ENCODE assay signal across 11 cellular contexts in the genomic region with DNA sequence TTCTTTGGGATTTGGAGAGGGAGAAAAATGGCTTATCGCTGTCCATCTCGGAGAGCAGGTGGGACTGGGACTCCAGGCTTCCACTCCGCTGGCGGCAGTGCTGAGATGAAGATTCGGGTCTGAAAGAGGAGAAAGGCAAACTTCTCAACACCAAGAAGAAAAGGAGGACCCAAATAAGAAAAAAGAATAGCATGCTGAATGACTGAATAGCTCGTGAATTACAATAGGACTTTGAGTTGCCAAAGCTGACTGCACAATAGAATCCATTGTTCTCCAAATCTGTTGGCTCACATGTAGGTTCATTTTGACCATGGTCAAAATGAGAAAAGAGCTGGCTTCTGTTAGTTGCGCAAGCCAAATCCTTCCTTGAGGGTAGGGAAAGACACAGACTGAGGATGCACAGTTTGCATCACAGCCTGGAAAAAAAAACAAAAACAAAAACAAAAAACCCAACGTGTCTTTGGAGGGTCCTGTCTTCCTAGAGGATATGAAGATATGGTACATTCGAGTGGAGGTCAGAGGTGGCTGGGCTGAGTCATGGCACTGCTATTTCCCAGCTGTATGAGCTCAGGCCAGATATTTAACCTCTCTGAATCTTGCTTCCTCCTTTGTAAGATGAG. TPM values are rescaled to one million over a fixed set of nuclear protein-coding genes. Genes with fewer than 3 reads are reported as not detected.
DNase-seq lines count a peak whose midpoint lies in the region; ATAC-seq and TF ChIP-seq lines count a peak whose summit lies in the region.
"Had no signal": no experiment of that assay in that cellular context is flagged by ENCODE, and none has a peak within 500 bp of the region (broad histone marks: within the 10 kb centered on the region; RNA-seq: fewer than 3 reads in every experiment).

No MANE protein-coding gene starts in this region.

- peaks cover 16% of the 10 kb centered on the region for H3K4me1 Mint-ChIP-seq in activated naive CD4-positive, alpha-beta T cell treated with anti-CD3 and anti-CD28 coated beads for 36 hours (ENCODE audit: low read depth)
- H3K4me1 Mint-ChIP-seq in activated naive CD8-positive, alpha-beta T cell treated with anti-CD3 and anti-CD28 coated beads for 36 hours, result peaks cover 12% of the 10 kb centered on the region

- ATAC-seq in lower lobe of right lung, result peak in 1 of 2 donors; percentile 34
- ATAC-seq in left lobe of liver, result no peak

- no peak overlapping the region for H3K4me3 Mint-ChIP-seq in activated naive CD4-positive, alpha-beta T cell treated with anti-CD3 and anti-CD28 coated beads for 36 hours
- no peak overlapping the region for H3K4me3 Mint-ChIP-seq in activated naive CD8-positive, alpha-beta T cell treated with anti-CD3 and anti-CD28 coated beads for 36 hours
- H3K4me3 Mint-ChIP-seq: brain had no signal

- H3K9me3 ChIP-seq in MG63 (no peaks in the 10 kb centered on the region), lower lobe of right lung (no peaks in the 10 kb centered on the region)

- DNase-seq in A172 (ENCODE audit: low spot score) (peak; percentile 76), MG63 (peak; percentile 45), dermis microvascular lymphatic vessel endothelial cell (ENCODE audit: low read depth in 2 of 2) (peak; percentile 75 to 96), lower lobe of right lung (no peak), cerebellum (ENCODE audit: low spot score) (no peak), left lobe of liver (ENCODE audit: low spot score) (no peak)
- no peak for DNase-seq in activated naive CD4-positive, alpha-beta T cell treated with anti-CD3 and anti-CD28 coated beads for 36 hours
- no peak for DNase-seq in activated naive CD8-positive, alpha-beta T cell treated with anti-CD3 and anti-CD28 coated beads for 36 hours
- DNase-seq: NCI-H146 had no signal

- no peak overlapping the region for H3K4me3 ChIP-seq in MG63
- no peak overlapping the region for H3K4me3 ChIP-seq in lower lobe of right lung

- peaks cover 30% of the 10 kb centered on the region for H3K4me1 ChIP-seq in lower lobe of right lung

- peaks cover 49% of the 10 kb centered on the region for H3K36me3 Mint-ChIP-seq in activated naive CD4-positive, alpha-beta T cell treated with anti-CD3 and anti-CD28 coated beads for 36 hours (ENCODE audit: low read depth)
- H3K36me3 Mint-ChIP-seq in activated naive CD8-positive, alpha-beta T cell treated with anti-CD3 and anti-CD28 coated beads for 36 hours, result peaks cover 18% of the 10 kb centered on the region

- H3K36me3 ChIP-seq in MG63, result no peaks in the 10 kb centered on the region
- H3K36me3 ChIP-seq in lower lobe of right lung, result peaks cover 95% of the 10 kb centered on the region

- TF ChIP-seq CTCF in lower lobe of right lung (IDR thresholded peaks at IDR 0.05), result no peak

- no peaks in the 10 kb centered on the region for H3K9me3 Mint-ChIP-seq in activated naive CD4-positive, alpha-beta T cell treated with anti-CD3 and anti-CD28 coated beads for 36 hours
- no peaks in the 10 kb centered on the region for H3K9me3 Mint-ChIP-seq in activated naive CD8-positive, alpha-beta T cell treated with anti-CD3 and anti-CD28 coated beads for 36 hours
- H3K9me3 Mint-ChIP-seq: brain had no signal

- H3K27ac Mint-ChIP-seq in activated naive CD4-positive, alpha-beta T cell treated with anti-CD3 and anti-CD28 coated beads for 36 hours, result no peak overlapping the region
- no peak overlapping the region for H3K27ac Mint-ChIP-seq in activated naive CD8-positive, alpha-beta T cell treated with anti-CD3 and anti-CD28 coated beads for 36 hours

- intact Hi-C loops in lower lobe of right lung (cut with DNase I), result no loop called here
- intact Hi-C loops in activated naive CD4-positive, alpha-beta T cell treated with anti-CD3 and anti-CD28 coated beads for 36 hours (cut with micrococcal nuclease), result no loop called here

- no peaks in the 10 kb centered on the region for H3K27me3 Mint-ChIP-seq in activated naive CD4-positive, alpha-beta T cell treated with anti-CD3 and anti-CD28 coated beads for 36 hours (ENCODE audit: low read depth)
- H3K27me3 Mint-ChIP-seq in activated naive CD8-positive, alpha-beta T cell treated with anti-CD3 and anti-CD28 coated beads for 36 hours, result no peaks in the 10 kb centered on the region
- H3K27me3 Mint-ChIP-seq: brain had no signal

- CTCF ChIA-PET in activated naive CD4-positive, alpha-beta T cell treated with anti-CD3 and anti-CD28 coated beads for 36 hours (lab: Charles Lee), result interaction anchor here (0.7 kb wide), 1 partner anchor 131 kb away, joined by 4 read pairs; no protein-coding TSS in a partner anchor

- H3K27me3 ChIP-seq in MG63 (no peaks in the 10 kb centered on the region), lower lobe of right lung (ENCODE audit: low read depth) (no peaks in the 10 kb centered on the region)

- H3K27ac ChIP-seq in lower lobe of right lung, result peak overlapping the region; percentile 37

RNA-seq across cellular contexts. Expression of a gene that starts 59.3 kb away (rescaled TPM):
- not detected in 2 replicates for total RNA-seq in A172 (2014; rRNA removed; shearing (Covaris generic))
- total RNA-seq in MG63 (2014; rRNA removed; shearing (Covaris generic); ENCODE audit: low replicate concordance), result not detected in 2 replicates
- total RNA-seq in dermis microvascular lymphatic vessel endothelial cell, result not detected in 2 replicates
- 0.12 TPM for total RNA-seq in lower lobe of right lung
- total RNA-seq in activated naive CD4-positive, alpha-beta T cell treated with anti-CD3 and anti-CD28 coated beads for 36 hours, result not detected
- total RNA-seq in cerebellum, result not detected
- total RNA-seq in activated naive CD8-positive, alpha-beta T cell treated with anti-CD3 and anti-CD28 coated beads for 36 hours, result not detected
- total RNA-seq in left lobe of liver, result not detected
- total RNA-seq: mononuclear cell had no signal

Comparison
In these comparisons a context has a peak if more than half of its experiments do, and no peak if none do; other contexts are left out.
1. DNase-seq: peak in A172 (single experiment), MG63 (single experiment) and dermis microvascular lymphatic vessel endothelial cell (2 of 2); none in lower lobe of right lung (single experiment), activated naive CD4-positive, alpha-beta T cell treated with anti-CD3 and anti-CD28 coated beads for 36 hours (single experiment), cerebellum (single experiment), activated naive CD8-positive, alpha-beta T cell treated with anti-CD3 and anti-CD28 coated beads for 36 hours (single experiment) and left lobe of liver (single experiment).